In the genomic region with DNA sequence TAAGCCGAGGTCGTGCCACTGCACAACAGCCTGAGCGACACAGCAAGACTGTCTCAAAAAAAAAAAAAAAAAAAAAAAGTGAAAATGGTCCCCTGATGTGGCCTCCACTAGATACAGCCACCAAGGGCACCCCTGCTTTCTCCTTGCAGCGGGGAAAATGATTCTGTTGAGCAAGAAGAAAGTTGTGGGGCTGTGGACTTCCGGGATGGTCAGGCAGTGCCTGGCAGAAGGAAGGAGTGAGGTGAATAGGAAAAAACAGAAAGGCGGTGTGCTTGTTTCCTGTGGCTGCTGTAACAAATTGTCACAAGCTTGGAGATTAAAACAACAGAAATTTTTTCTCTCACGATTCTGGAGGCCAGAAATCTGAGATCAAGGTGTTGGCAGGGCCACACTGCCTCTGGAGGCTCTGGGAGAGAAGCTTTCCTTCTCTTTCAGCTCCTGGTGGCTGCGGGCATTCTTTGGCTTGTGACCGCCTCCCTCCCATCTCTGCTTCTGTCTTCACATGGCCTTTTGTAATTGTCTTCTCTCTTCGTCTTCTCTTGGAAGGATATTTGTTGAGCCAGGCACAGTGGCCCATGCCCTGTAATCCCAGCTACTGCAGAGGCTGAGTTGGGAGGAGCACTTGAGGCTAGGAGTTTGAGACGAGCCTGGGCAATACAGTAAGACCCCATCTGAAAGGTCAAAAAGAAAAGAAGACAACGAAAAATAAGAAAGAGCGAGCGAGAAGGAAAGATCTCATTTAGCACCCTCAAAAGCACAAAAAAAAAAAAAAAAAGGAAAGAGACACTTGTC, we compare ENCODE assay signal across 14 cellular contexts.
"Had no signal": no experiment of that assay in that cellular context is flagged by ENCODE, and none has a peak within 500 bp of the region (broad histone marks: within the 10 kb centered on the region; RNA-seq: fewer than 3 reads in every experiment).

No MANE protein-coding gene starts in this region.

- H3K27me3 Mint-ChIP-seq: activated B cell treated with CpG ODN at 0.5 μM for 24 hours; stimulated activated naive CD8-positive, alpha-beta T cell treated with anti-CD3 and anti-CD28 coated beads, Interleukin-15, Interleukin-2, amounts not matched to agents 100 ng/mL and 50 ng/mL, for 24 hours had no signal

- H3K4me3 Mint-ChIP-seq: activated B cell treated with CpG ODN at 0.5 μM for 24 hours; activated naive CD4-positive, alpha-beta T cell treated with anti-CD3 and anti-CD28 coated beads for 36 hours; dendritic cell treated with granulocyte-macrophage colony-stimulating factor and Interleukin-4, amounts not matched to agents 40 ng/mL and 50 ng/mL, for 4 days; effector memory CD8-positive, alpha-beta T cell; stimulated activated naive CD8-positive, alpha-beta T cell treated with anti-CD3 and anti-CD28 coated beads, Interleukin-15, Interleukin-2, amounts not matched to agents 100 ng/mL and 50 ng/mL, for 24 hours had no signal

- H3K4me1 ChIP-seq: gastrocnemius medialis, testis had no signal

- H3K9me3 ChIP-seq: gastrocnemius medialis, pancreas, testis had no signal

- DNase-seq: activated B cell treated with CpG ODN at 0.5 μM for 24 hours; activated CD4-positive, alpha-beta T cell treated with anti-CD3 and anti-CD28 coated beads, Interleukin-2, amount 50 U/mL, for 48 hours; activated naive CD4-positive, alpha-beta T cell treated with anti-CD3 and anti-CD28 coated beads for 36 hours; adrenal gland; central memory CD4-positive, alpha-beta T cell; effector memory CD8-positive, alpha-beta T cell; gastrocnemius medialis; pancreas; stimulated activated CD4-positive, alpha-beta T cell treated with anti-CD3 and anti-CD28 coated beads, Interleukin-15, amount 100 ng/mL, for 24 hours; stimulated activated CD4-positive, alpha-beta T cell treated with anti-CD3 and anti-CD28 coated beads, Interleukin-4, amount 100 ng/mL, for 24 hours; testis had no signal

- H3K27ac ChIP-seq: adrenal gland, epithelial cell of prostate, gastrocnemius medialis, pancreas, testis had no signal

- H3K27me3 ChIP-seq: adrenal gland, gastrocnemius medialis, pancreas, testis had no signal

- H3K27ac Mint-ChIP-seq: activated B cell treated with CpG ODN at 0.5 μM for 24 hours; activated naive CD4-positive, alpha-beta T cell treated with anti-CD3 and anti-CD28 coated beads for 36 hours; effector memory CD8-positive, alpha-beta T cell; stimulated activated naive CD8-positive, alpha-beta T cell treated with anti-CD3 and anti-CD28 coated beads, Interleukin-15, Interleukin-2, amounts not matched to agents 100 ng/mL and 50 ng/mL, for 24 hours had no signal

- ATAC-seq: effector memory CD8-positive, alpha-beta T cell; gastrocnemius medialis; pancreas had no signal

- H3K36me3 ChIP-seq: adrenal gland, gastrocnemius medialis, pancreas had no signal

- H3K4me3 ChIP-seq: adrenal gland, gastrocnemius medialis, pancreas, testis had no signal
